Comparison of ENCODE assay signal across 19 cellular contexts in genomic region chr19:1610579-1610978, GRCh38. TPM values are rescaled to one million over a fixed set of nuclear protein-coding genes. Genes with fewer than 3 reads are reported as not detected.
DNase-seq lines count a peak whose midpoint lies in the region; ATAC-seq, FAIRE-seq and TF ChIP-seq lines count a peak whose summit lies in the region.
"Had no signal": no experiment of that assay in that cellular context is flagged by ENCODE, and none has a peak within 500 bp of the region (broad histone marks: within the 10 kb centered on the region; RNA-seq: fewer than 3 reads in every experiment).

No MANE protein-coding gene starts in this region.

- H2BK12ac ChIP-seq in mesenchymal stem cell (ENCODE audit: low read length in 2 of 2) = no peak overlapping the region

- H3K27me3 ChIP-seq in BLaER1 treated with 17β-estradiol and CSF1 and Interleukin-3, amounts not matched to agents 10 nM and 100 nM = no peaks in the 10 kb centered on the region
- H3K27me3 ChIP-seq in mesenchymal stem cell (ENCODE audit: control insufficient read depth in 1 of 2, insufficient read depth in 1 of 2, low read length in 2 of 2) = no peaks in the 10 kb centered on the region
- H3K27me3 ChIP-seq: SJSA1 had no signal

- no peaks in the 10 kb centered on the region for H3K9me3 ChIP-seq in BLaER1 treated with 17β-estradiol and CSF1 and Interleukin-3, amounts not matched to agents 10 nM and 100 nM (replicated peaks in 1 of 11)
- H3K9me3 ChIP-seq in mesenchymal stem cell (ENCODE audit: control insufficient read depth, low read length) = no peaks in the 10 kb centered on the region
- H3K9me3 ChIP-seq: Caco-2, SJSA1 had no signal

- no peak overlapping the region for H2BK5ac ChIP-seq in mesenchymal stem cell (ENCODE audit: low read depth, low read length, poor library complexity, severe bottlenecking)

- H3K27ac Mint-ChIP-seq in activated CD8-positive, alpha-beta T cell treated with anti-CD3 and anti-CD28 coated beads, Interleukin-2, amount 10 ng/mL, durations not matched to agents 7 days and 5 days = peak overlapping the region; percentile 46

- no peak overlapping the region for H3K27ac ChIP-seq in BLaER1 treated with 17β-estradiol and CSF1 and Interleukin-3, amounts not matched to agents 10 nM and 100 nM
- no peak overlapping the region for H3K27ac ChIP-seq in mesenchymal stem cell (ENCODE audit: low read length, poor library complexity, severe bottlenecking)
- H3K27ac ChIP-seq: KMS-11, PC-9, SJSA1 had no signal

- peaks cover 58% of the 10 kb centered on the region for H3K4me1 Mint-ChIP-seq in activated CD8-positive, alpha-beta T cell treated with anti-CD3 and anti-CD28 coated beads, Interleukin-2, amount 10 ng/mL, durations not matched to agents 7 days and 5 days (ENCODE audit: low read depth)

- H3K14ac ChIP-seq in mesenchymal stem cell (ENCODE audit: low read length in 2 of 2) = no peak overlapping the region

- H3K9me3 Mint-ChIP-seq in activated CD8-positive, alpha-beta T cell treated with anti-CD3 and anti-CD28 coated beads, Interleukin-2, amount 10 ng/mL, durations not matched to agents 7 days and 5 days (ENCODE audit: insufficient read depth) = no peaks in the 10 kb centered on the region

- no peak overlapping the region for H2AK5ac ChIP-seq in mesenchymal stem cell (ENCODE audit: low read length, severe bottlenecking)

- H3K36me3 ChIP-seq in BLaER1 treated with 17β-estradiol and CSF1 and Interleukin-3, amounts not matched to agents 10 nM and 100 nM = peaks cover 8 to 51% (median 37%) of the 10 kb centered on the region in 11 experiments; a peak in 19 of 22 replicates
- H3K36me3 ChIP-seq in mesenchymal stem cell (ENCODE audit: control insufficient read depth in 1 of 2, insufficient read depth in 2 of 2, low read depth in 1 of 2, low read length in 2 of 2) = peaks cover 51 to 66% of the 10 kb centered on the region in 2 experiments

- no peak overlapping the region for H4K91ac ChIP-seq in mesenchymal stem cell (ENCODE audit: low read length)

- CTCF ChIA-PET in activated CD8-positive, alpha-beta T cell treated with anti-CD3 and anti-CD28 coated beads, Interleukin-2, amount 10 ng/mL, durations not matched to agents 7 days and 5 days (lab: Charles Lee) = interaction anchor here (1.6 kb wide), 1 partner anchor 216 kb away, joined by 3 read pairs; no protein-coding TSS in a partner anchor

- H3K4ac ChIP-seq in mesenchymal stem cell (ENCODE audit: low read depth in 1 of 2, low read length in 2 of 2) = no peak overlapping the region

- DNase-seq in GM12892 (ENCODE audit: insufficient read length) (peak; percentile 31), mesenchymal stem cell (no peak), globus pallidus (ENCODE audit: low spot score) (no peak), NCI-H187 (lab: John Stamatoyannopoulos, UW) (no peak)
- no peak for DNase-seq in activated CD8-positive, alpha-beta T cell treated with anti-CD3 and anti-CD28 coated beads, Interleukin-2, amount 10 ng/mL, durations not matched to agents 7 days and 5 days
- DNase-seq: ACHN, Caco-2, GDM1, MV-4-11, NCI-H187 treated with DMSO at 0.1 percent for 48 hours, NCI-H2227 treated with DMSO at 0.1 percent for 48 hours, NCI-H510A treated with DMSO at 0.1 percent for 48 hours, NCI-H82, PC-9 had no signal

- no peaks in the 10 kb centered on the region for H3K27me3 Mint-ChIP-seq in activated CD8-positive, alpha-beta T cell treated with anti-CD3 and anti-CD28 coated beads, Interleukin-2, amount 10 ng/mL, durations not matched to agents 7 days and 5 days (ENCODE audit: low read depth)

- H3K9ac ChIP-seq in BLaER1 treated with 17β-estradiol and CSF1 and Interleukin-3, amounts not matched to agents 10 nM and 100 nM = no peak overlapping the region; a peak in 2 of 22 replicates
- H3K9ac ChIP-seq in mesenchymal stem cell (ENCODE audit: low read length) = no peak overlapping the region
- H3K9ac ChIP-seq: KMS-11 had no signal

- H4K8ac ChIP-seq in mesenchymal stem cell (ENCODE audit: low read length) = peak overlapping the region; percentile 14

- no peak overlapping the region for H3K4me3 ChIP-seq in BLaER1 treated with 17β-estradiol and CSF1 and Interleukin-3, amounts not matched to agents 10 nM and 100 nM
- H3K4me3 ChIP-seq in mesenchymal stem cell (ENCODE audit: insufficient read depth in 1 of 2, low read depth in 1 of 2, low read length in 2 of 2) = no peak overlapping the region
- H3K4me3 ChIP-seq: PC-9, SJSA1 had no signal

- no peak overlapping the region for H2BK120ac ChIP-seq in mesenchymal stem cell (ENCODE audit: low read depth, low read length)

- no peak overlapping the region for H3K4me3 Mint-ChIP-seq in activated CD8-positive, alpha-beta T cell treated with anti-CD3 and anti-CD28 coated beads, Interleukin-2, amount 10 ng/mL, durations not matched to agents 7 days and 5 days

- peak overlapping the region; percentile 71 to 93 (median 89); a peak in 21 of 22 replicates for H3K4me2 ChIP-seq in BLaER1 treated with 17β-estradiol and CSF1 and Interleukin-3, amounts not matched to agents 10 nM and 100 nM
- H3K4me2 ChIP-seq in mesenchymal stem cell (ENCODE audit: low read length, poor library complexity, severe bottlenecking) = no peak overlapping the region
- H3K4me2 ChIP-seq: KMS-11, PC-9 had no signal

- H3K18ac ChIP-seq in mesenchymal stem cell (ENCODE audit: low read depth in 1 of 2, low read length in 2 of 2) = no peak overlapping the region

- H2BK15ac ChIP-seq in mesenchymal stem cell (ENCODE audit: low read depth, poor library complexity, severe bottlenecking) = no peak overlapping the region

- H2AFZ ChIP-seq in mesenchymal stem cell (ENCODE audit: low read depth, low read length) = no peak overlapping the region
- H2AFZ ChIP-seq: PC-9 had no signal

- peaks cover 33% of the 10 kb centered on the region for H3K36me3 Mint-ChIP-seq in activated CD8-positive, alpha-beta T cell treated with anti-CD3 and anti-CD28 coated beads, Interleukin-2, amount 10 ng/mL, durations not matched to agents 7 days and 5 days (ENCODE audit: low read depth)

- TF ChIP-seq POLR2A in GM12892 (IDR thresholded peaks at IDR 0.05; ENCODE audit: low read depth, low read length) = no peak

- peaks cover 37 to 93% (median 88%) of the 10 kb centered on the region in 10 experiments for H3K4me1 ChIP-seq in BLaER1 treated with 17β-estradiol and CSF1 and Interleukin-3, amounts not matched to agents 10 nM and 100 nM
- peaks cover 20% of the 10 kb centered on the region for H3K4me1 ChIP-seq in mesenchymal stem cell (ENCODE audit: control insufficient read depth, insufficient read depth, low read depth, low read length)

- ATAC-seq in activated CD8-positive, alpha-beta T cell treated with anti-CD3 and anti-CD28 coated beads, Interleukin-2, amount 10 ng/mL, durations not matched to agents 7 days and 5 days = no peak
- no peak for ATAC-seq in GM18858 (IDR thresholded peaks at IDR 0.05; ENCODE audit: unreplicated experiment)

- 96% methylated on average over 11 of the region's 11 CpGs for WGBS in mesenchymal stem cell

- H4K20me1 ChIP-seq in BLaER1 treated with 17β-estradiol and CSF1 and Interleukin-3, amounts not matched to agents 10 nM and 100 nM = peaks cover 0 to 71% (median 54%) of the 10 kb centered on the region in 11 experiments; a peak in 20 of 22 replicates

- no peak overlapping the region for H3K23ac ChIP-seq in mesenchymal stem cell (ENCODE audit: low read length in 2 of 2)

- POLR2A ChIA-PET in activated CD8-positive, alpha-beta T cell treated with anti-CD3 and anti-CD28 coated beads, Interleukin-2, amount 10 ng/mL, durations not matched to agents 7 days and 5 days (lab: Charles Lee) = no interaction called here

- H3K79me1 ChIP-seq in mesenchymal stem cell (replicated peaks; ENCODE audit: low read length, poor library complexity, severe bottlenecking) = peaks cover 26% of the 10 kb centered on the region

- no peak for FAIRE-seq in GM12892 (lab: Jason Lieb, UNC)
- FAIRE-seq: GM18507 had no signal

RNA-seq across cellular contexts. Expression of gene UQCR11, which starts 5.3 kb away (rescaled TPM):
- polyA plus RNA-seq in GM12892 (2012; ENCODE audit: missing spikeins) = 152 TPM
- total RNA-seq in activated CD8-positive, alpha-beta T cell treated with anti-CD3 and anti-CD28 coated beads, Interleukin-2, amount 10 ng/mL, durations not matched to agents 7 days and 5 days = 100 to 1,000 TPM; 180 to 195 TPM
- 214 TPM for polyA plus RNA-seq in mesenchymal stem cell (2013, experiment 1 of 2)
- polyA plus RNA-seq in mesenchymal stem cell (2013, experiment 2 of 2) = 220 TPM

RNA-seq across cellular contexts. Expression of gene MBD3, which starts 17.9 kb away (rescaled TPM):
- 12.4 TPM for polyA plus RNA-seq in GM12892 (2012; ENCODE audit: missing spikeins)
- 100 to 1,000 TPM in 1 of 2 experiments, 10 to 100 TPM in 1; 98.4 to 102 TPM for total RNA-seq in activated CD8-positive, alpha-beta T cell treated with anti-CD3 and anti-CD28 coated beads, Interleukin-2, amount 10 ng/mL, durations not matched to agents 7 days and 5 days
- polyA plus RNA-seq in mesenchymal stem cell (2013, experiment 1 of 2) = 43.8 TPM
- 41.6 TPM for polyA plus RNA-seq in mesenchymal stem cell (2013, experiment 2 of 2)

RNA-seq across cellular contexts. Expression of gene TCF3, which starts 41.8 kb away (rescaled TPM):
- 122 TPM for polyA plus RNA-seq in GM12892 (2012; ENCODE audit: missing spikeins)
- 100 to 1,000 TPM; 130 to 137 TPM for total RNA-seq in activated CD8-positive, alpha-beta T cell treated with anti-CD3 and anti-CD28 coated beads, Interleukin-2, amount 10 ng/mL, durations not matched to agents 7 days and 5 days
- polyA plus RNA-seq in mesenchymal stem cell (2013, experiment 1 of 2) = 108 TPM
- polyA plus RNA-seq in mesenchymal stem cell (2013, experiment 2 of 2) = 111 TPM

RNA-seq across cellular contexts. Expression of gene MEX3D, which starts 42.5 kb away (rescaled TPM):
- polyA plus RNA-seq in GM12892 (2012; ENCODE audit: missing spikeins) = 0.49 TPM
- total RNA-seq in activated CD8-positive, alpha-beta T cell treated with anti-CD3 and anti-CD28 coated beads, Interleukin-2, amount 10 ng/mL, durations not matched to agents 7 days and 5 days = 10 to 100 TPM; 12.2 to 12.5 TPM
- 26.4 TPM for polyA plus RNA-seq in mesenchymal stem cell (2013, experiment 1 of 2)
- polyA plus RNA-seq in mesenchymal stem cell (2013, experiment 2 of 2) = 26.2 TPM
